In genomic region chr21:43193088-43193650, GRCh38 we compare ENCODE assay signal across 1 cellular context.
TF ChIP-seq lines count a peak whose summit lies in the region.

No MANE protein-coding gene starts in this region.

TF ChIP-seq in HepG2, 621 proteins besides CTCF, POLR2A, EP300 and RAD21:
- TF ChIP-seq ZNF468 (CRISPR knock-in tag; IDR thresholded peaks at IDR 0.05) (no peak), ZNF646 (CRISPR knock-in tag; IDR thresholded peaks at IDR 0.05) (peak; percentile 82), SATB2 (CRISPR knock-in tag; IDR thresholded peaks at IDR 0.05) (no peak), RXRB (CRISPR knock-in tag; IDR thresholded peaks at IDR 0.05; ENCODE audit: borderline replicate concordance) (no peak), THRA (CRISPR knock-in tag; IDR thresholded peaks at IDR 0.05; ENCODE audit: borderline replicate concordance) (no peak), ZNF567 (CRISPR knock-in tag; IDR thresholded peaks at IDR 0.05; ENCODE audit: borderline replicate concordance) (no peak), ZNF138 (CRISPR knock-in tag; IDR thresholded peaks at IDR 0.05; ENCODE audit: low read depth) (no peak)
- TF ChIP-seq, protein P1, sequence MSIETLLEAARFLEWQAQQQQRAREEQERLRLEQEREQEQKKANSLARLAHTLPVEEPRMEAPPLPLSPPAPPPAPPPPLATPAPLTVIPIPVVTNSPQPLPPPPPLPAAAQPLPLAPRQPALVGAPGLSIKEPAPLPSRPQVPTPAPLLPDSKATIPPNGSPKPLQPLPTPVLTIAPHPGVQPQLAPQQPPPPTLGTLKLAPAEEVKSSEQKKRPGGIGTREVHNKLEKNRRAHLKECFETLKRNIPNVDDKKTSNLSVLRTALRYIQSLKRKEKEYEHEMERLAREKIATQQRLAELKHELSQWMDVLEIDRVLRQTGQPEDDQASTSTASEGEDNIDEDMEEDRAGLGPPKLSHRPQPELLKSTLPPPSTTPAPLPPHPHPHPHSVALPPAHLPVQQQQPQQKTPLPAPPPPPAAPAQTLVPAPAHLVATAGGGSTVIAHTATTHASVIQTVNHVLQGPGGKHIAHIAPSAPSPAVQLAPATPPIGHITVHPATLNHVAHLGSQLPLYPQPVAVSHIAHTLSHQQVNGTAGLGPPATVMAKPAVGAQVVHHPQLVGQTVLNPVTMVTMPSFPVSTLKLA (IDR thresholded peaks at IDR 0.05) = no peak
